In the genomic region with DNA sequence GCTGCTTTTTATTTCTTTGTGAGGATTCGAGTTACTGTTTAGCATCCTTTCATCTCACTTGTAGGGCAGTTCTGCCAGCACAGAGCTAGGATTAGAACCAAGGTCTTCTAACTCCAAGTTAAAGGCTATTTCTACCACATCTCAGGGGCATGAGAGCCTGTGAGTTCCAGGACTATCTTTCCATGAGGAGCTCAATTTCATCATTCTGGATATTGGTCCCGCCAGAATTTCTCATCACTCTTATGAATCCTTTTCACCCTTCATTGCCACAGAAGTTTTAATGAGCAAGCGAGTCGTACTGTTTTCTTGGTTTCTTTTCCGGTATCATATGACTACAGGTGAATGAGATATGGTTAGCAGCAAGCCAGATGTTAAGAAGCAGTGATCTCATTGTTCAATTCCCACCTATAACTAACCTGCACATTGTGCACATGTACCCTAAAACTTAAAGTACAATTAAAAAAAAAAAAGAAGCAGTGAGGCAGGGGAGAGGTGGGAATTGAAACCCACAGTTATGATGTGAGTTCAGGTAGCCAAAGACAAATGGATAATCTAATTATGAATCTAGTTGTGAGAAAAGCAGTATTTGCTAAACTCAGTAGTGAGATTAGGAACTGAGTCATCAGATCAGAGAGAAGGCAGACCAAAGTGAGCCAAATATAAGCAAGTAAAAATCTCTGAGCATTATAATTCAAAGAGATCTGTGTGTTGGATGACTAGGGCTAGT, we compare ENCODE assay signal across 11 cellular contexts.
DNase-seq lines count a peak whose midpoint lies in the region; ATAC-seq lines count a peak whose summit lies in the region.
"Had no signal": no experiment of that assay in that cellular context is flagged by ENCODE, and none has a peak within 500 bp of the region (broad histone marks: within the 10 kb centered on the region; RNA-seq: fewer than 3 reads in every experiment).

No MANE protein-coding gene starts in this region.

- peaks cover 22% of the 10 kb centered on the region for H3K27me3 Mint-ChIP-seq in activated T-cell treated with anti-CD3 and anti-CD28 coated beads, Interleukin-2, amount 50 U/mL, for 72 hours (ENCODE audit: low read depth)

- H3K27ac Mint-ChIP-seq in activated T-cell treated with anti-CD3 and anti-CD28 coated beads, Interleukin-2, amount 50 U/mL, for 72 hours, result peak overlapping the region; percentile 17
- H3K27ac Mint-ChIP-seq in stimulated activated effector memory CD8-positive, alpha-beta T cell treated with anti-CD3 and anti-CD28 coated beads, Interleukin-12 subunit alpha, Interleukin-12 subunit beta, amount 100 ng/mL, for 72 hours, result no peak overlapping the region

- H3K4me3 Mint-ChIP-seq in activated T-cell treated with anti-CD3 and anti-CD28 coated beads, Interleukin-2, amount 50 U/mL, for 72 hours, result peak overlapping the region; percentile 15 to 57
- no peak overlapping the region for H3K4me3 Mint-ChIP-seq in stimulated activated effector memory CD8-positive, alpha-beta T cell treated with anti-CD3 and anti-CD28 coated beads, Interleukin-12 subunit alpha, Interleukin-12 subunit beta, amount 100 ng/mL, for 72 hours

- H3K9me3 Mint-ChIP-seq in activated T-cell treated with anti-CD3 and anti-CD28 coated beads, Interleukin-2, amount 50 U/mL, for 72 hours, result no peaks in the 10 kb centered on the region
- H3K9me3 Mint-ChIP-seq in stimulated activated effector memory CD8-positive, alpha-beta T cell treated with anti-CD3 and anti-CD28 coated beads, Interleukin-12 subunit alpha, Interleukin-12 subunit beta, amount 100 ng/mL, for 72 hours, result no peaks in the 10 kb centered on the region

- ATAC-seq in activated T-cell treated with anti-CD3 and anti-CD28 coated beads, Interleukin-2, amount 50 U/mL, for 72 hours (replicated peaks in 1 of 2), result peak; percentile 96 to 97
- ATAC-seq in GM21619 (IDR thresholded peaks at IDR 0.05; ENCODE audit: unreplicated experiment) (peak; percentile 92), HG03196 (IDR thresholded peaks at IDR 0.05; ENCODE audit: unreplicated experiment) (peak; percentile 91)
- peak; percentile 97 for ATAC-seq in stimulated activated effector memory CD8-positive, alpha-beta T cell treated with anti-CD3 and anti-CD28 coated beads, Interleukin-12 subunit alpha, Interleukin-12 subunit beta, amount 100 ng/mL, for 72 hours
- ATAC-seq: gastroesophageal sphincter had no signal

- peaks cover 27% of the 10 kb centered on the region for H3K4me1 Mint-ChIP-seq in activated T-cell treated with anti-CD3 and anti-CD28 coated beads, Interleukin-2, amount 50 U/mL, for 72 hours (ENCODE audit: low read depth)
- peaks cover 25% of the 10 kb centered on the region for H3K4me1 Mint-ChIP-seq in stimulated activated effector memory CD8-positive, alpha-beta T cell treated with anti-CD3 and anti-CD28 coated beads, Interleukin-12 subunit alpha, Interleukin-12 subunit beta, amount 100 ng/mL, for 72 hours

- no peaks in the 10 kb centered on the region for H3K36me3 Mint-ChIP-seq in activated T-cell treated with anti-CD3 and anti-CD28 coated beads, Interleukin-2, amount 50 U/mL, for 72 hours (ENCODE audit: insufficient read depth in 2 of 2)
- H3K36me3 Mint-ChIP-seq in stimulated activated effector memory CD8-positive, alpha-beta T cell treated with anti-CD3 and anti-CD28 coated beads, Interleukin-12 subunit alpha, Interleukin-12 subunit beta, amount 100 ng/mL, for 72 hours, result no peaks in the 10 kb centered on the region

- DNase-seq in activated T-cell treated with anti-CD3 and anti-CD28 coated beads, Interleukin-2, amount 50 U/mL, for 72 hours, result peak; percentile 8 to 9
- no peak for DNase-seq in activated T-cell treated with anti-CD3 and anti-CD28 coated beads, Interleukin-2, amount 50 U/mL, for 1 hour
- DNase-seq in stimulated activated effector memory CD8-positive, alpha-beta T cell treated with anti-CD3 and anti-CD28 coated beads, Interleukin-12 subunit alpha, Interleukin-12 subunit beta, amount 100 ng/mL, for 72 hours (ENCODE audit: low spot score in 2 of 2), result no peak
- DNase-seq in Ammon's horn (ENCODE audit: low spot score) (no peak), HCEC 1CT (no peak)
- no peak for DNase-seq in activated naive CD4-positive, alpha-beta T cell treated with Interleukin-2 at 50 U/mL for 16 hours
- DNase-seq: activated CD4-positive, alpha-beta T cell treated with anti-CD3 and anti-CD28 coated beads, Interleukin-2, amount 50 U/mL, for 4 hours; KG1 had no signal

Comparison
In these comparisons a context has a peak if more than half of its experiments do, and no peak if none do; other contexts are left out.
1. DNase-seq: peak in activated T-cell treated with anti-CD3 and anti-CD28 coated beads, Interleukin-2, amount 50 U/mL, for 72 hours (2 of 2); none in activated T-cell treated with anti-CD3 and anti-CD28 coated beads, Interleukin-2, amount 50 U/mL, for 1 hour (single experiment), stimulated activated effector memory CD8-positive, alpha-beta T cell treated with anti-CD3 and anti-CD28 coated beads, Interleukin-12 subunit alpha, Interleukin-12 subunit beta, amount 100 ng/mL, for 72 hours (0 of 2), Ammon's horn (single experiment), HCEC 1CT (single experiment) and activated naive CD4-positive, alpha-beta T cell treated with Interleukin-2 at 50 U/mL for 16 hours (single experiment).
2. Peak in every context shown above with its lines, with median percentiles within 50 percentile points of each other: ATAC-seq.